In genomic region chr10:26232174-26232573, GRCh38 we compare ENCODE assay signal across 10 cellular contexts. TPM values are rescaled to one million over a fixed set of nuclear protein-coding genes. Genes with fewer than 3 reads are reported as not detected.
"Had no signal": no experiment of that assay in that cellular context is flagged by ENCODE, and none has a peak within 500 bp of the region (broad histone marks: within the 10 kb centered on the region; RNA-seq: fewer than 3 reads in every experiment).

No MANE protein-coding gene starts in this region.

- FAIRE-seq: H1, H54, HTR-8/SVneo, K562 had no signal

- H3K4me2 ChIP-seq: GM23338 had no signal

- ATAC-seq: GM23338, K562 had no signal

- H3K4me3 ChIP-seq: GM23338, K562 had no signal

- DNase-seq: H9, HCEC 1CT, IMR-90, KG1 had no signal

- H2AFZ ChIP-seq: GM23338 had no signal

RNA-seq across cellular contexts. Expression of gene GAD2, which starts 15.6 kb away (rescaled TPM):
- total RNA-seq: HT-29, IMR-90, K562 had no signal
- polyA plus RNA-seq: IMR-90, K562 had no signal
